Comparison of ENCODE assay signal across 1 cellular context in genomic region chr7:24604640-24605039, GRCh38.
TF ChIP-seq lines count a peak whose summit lies in the region.

No MANE protein-coding gene starts in this region.

TF ChIP-seq in GM12878, 131 proteins besides CTCF, POLR2A, EP300 and RAD21 (continued from another document):
- TF ChIP-seq ZSCAN29 (IDR thresholded peaks at IDR 0.05): no peak
TF ChIP-seq in GM12878: peak in this region for 0.
